In the genomic region with DNA sequence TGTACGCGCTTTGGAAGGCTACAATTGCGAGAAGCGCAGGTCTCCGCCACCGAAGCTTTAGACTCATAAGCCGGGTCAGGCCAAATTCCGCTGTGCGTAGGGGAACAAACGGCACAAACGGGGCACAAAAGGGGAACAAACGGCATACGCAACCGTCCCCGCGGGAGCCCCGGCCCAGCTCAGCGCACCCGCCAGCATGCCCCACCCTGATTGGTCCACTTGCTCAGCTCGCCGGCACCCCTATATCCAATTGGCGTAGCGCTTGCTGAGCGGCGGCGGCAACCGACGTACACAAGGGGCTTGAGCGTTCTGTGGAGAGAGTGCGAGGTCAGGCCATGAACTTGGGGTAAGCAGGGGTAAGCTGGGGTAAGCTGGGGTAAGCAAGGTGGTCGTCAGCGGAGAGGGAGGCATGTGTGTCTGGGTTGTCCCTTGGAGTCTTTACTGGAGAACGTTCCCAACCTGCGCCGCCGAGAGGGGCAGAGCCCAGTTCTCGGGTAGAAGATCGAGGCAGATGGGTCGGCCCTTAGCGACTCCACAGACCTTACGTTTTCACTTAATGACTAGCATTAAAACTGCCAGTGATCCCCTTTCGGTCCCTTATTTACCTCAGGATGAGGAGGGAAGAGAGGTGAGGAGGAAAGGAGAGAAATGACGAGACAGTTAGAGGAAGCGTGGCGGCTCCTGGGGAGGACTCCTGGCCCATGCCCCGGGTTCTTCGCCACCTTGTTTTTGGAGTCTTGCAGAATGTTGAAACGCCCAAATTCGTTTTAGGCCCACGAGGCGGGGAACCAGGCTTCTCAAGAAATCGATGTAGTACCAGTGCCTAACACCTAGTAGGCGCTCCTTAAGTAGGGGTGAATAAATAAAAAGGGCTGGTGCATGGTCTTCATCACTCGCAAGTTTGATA, we compare ENCODE assay signal across 1 cellular context.
TF ChIP-seq lines count a peak whose summit lies in the region.

A gene (plus strand): TSS at position 268 of the 907 bp plus-strand sequence. CDS start 68 bp downstream, at position 336.

TF ChIP-seq in HepG2, 621 proteins besides CTCF, POLR2A, EP300 and RAD21 (continued from another document and continues in another):
- TF ChIP-seq, protein P1, sequence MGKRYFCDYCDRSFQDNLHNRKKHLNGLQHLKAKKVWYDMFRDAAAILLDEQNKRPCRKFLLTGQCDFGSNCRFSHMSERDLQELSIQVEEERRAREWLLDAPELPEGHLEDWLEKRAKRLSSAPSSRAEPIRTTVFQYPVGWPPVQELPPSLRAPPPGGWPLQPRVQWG (CRISPR knock-in tag; IDR thresholded peaks at IDR 0.05; ENCODE audit: borderline replicate concordance, low read depth), result no peak
- TF ChIP-seq ZNF256 (CRISPR knock-in tag; conservative IDR thresholded peaks at IDR 0.05), result peak; percentile 53; the same call in 1 of the 2 replicates
- no peak for TF ChIP-seq ZNF446 (CRISPR knock-in tag; IDR thresholded peaks at IDR 0.05)
- TF ChIP-seq SMARCC2 (IDR thresholded peaks at IDR 0.05), result no peak
- TF ChIP-seq, protein P2, sequence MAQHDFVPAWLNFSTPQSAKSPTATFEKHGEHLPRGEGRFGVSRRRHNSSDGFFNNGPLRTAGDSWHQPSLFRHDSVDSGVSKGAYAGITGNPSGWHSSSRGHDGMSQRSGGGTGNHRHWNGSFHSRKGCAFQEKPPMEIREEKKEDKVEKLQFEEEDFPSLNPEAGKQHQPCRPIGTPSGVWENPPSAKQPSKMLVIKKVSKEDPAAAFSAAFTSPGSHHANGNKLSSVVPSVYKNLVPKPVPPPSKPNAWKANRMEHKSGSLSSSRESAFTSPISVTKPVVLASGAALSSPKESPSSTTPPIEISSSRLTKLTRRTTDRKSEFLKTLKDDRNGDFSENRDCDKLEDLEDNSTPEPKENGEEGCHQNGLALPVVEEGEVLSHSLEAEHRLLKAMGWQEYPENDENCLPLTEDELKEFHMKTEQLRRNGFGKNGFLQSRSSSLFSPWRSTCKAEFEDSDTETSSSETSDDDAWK (CRISPR knock-in tag; IDR thresholded peaks at IDR 0.05), result no peak
- no peak; the same call in 1 of the 2 replicates for TF ChIP-seq PITX1 (CRISPR knock-in tag; IDR thresholded peaks at IDR 0.05)
- TF ChIP-seq, protein P3, sequence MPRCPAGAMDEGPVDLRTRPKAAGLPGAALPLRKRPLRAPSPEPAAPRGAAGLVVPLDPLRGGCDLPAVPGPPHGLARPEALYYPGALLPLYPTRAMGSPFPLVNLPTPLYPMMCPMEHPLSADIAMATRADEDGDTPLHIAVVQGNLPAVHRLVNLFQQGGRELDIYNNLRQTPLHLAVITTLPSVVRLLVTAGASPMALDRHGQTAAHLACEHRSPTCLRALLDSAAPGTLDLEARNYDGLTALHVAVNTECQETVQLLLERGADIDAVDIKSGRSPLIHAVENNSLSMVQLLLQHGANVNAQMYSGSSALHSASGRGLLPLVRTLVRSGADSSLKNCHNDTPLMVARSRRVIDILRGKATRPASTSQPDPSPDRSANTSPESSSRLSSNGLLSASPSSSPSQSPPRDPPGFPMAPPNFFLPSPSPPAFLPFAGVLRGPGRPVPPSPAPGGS (CRISPR knock-in tag; IDR thresholded peaks at IDR 0.05), result peak; percentile 65; the same call in 1 of the 2 replicates
- no peak for TF ChIP-seq IKZF1 (IDR thresholded peaks at IDR 0.05)
- peak; percentile 92 for TF ChIP-seq POLR2AphosphoS5 (IDR thresholded peaks at IDR 0.05; ENCODE audit: low read depth, low read length)
- no peak; the same call in 1 of the 2 replicates for TF ChIP-seq ZNF607 (CRISPR knock-in tag; IDR thresholded peaks at IDR 0.05; ENCODE audit: borderline replicate concordance)
- TF ChIP-seq, protein P4, sequence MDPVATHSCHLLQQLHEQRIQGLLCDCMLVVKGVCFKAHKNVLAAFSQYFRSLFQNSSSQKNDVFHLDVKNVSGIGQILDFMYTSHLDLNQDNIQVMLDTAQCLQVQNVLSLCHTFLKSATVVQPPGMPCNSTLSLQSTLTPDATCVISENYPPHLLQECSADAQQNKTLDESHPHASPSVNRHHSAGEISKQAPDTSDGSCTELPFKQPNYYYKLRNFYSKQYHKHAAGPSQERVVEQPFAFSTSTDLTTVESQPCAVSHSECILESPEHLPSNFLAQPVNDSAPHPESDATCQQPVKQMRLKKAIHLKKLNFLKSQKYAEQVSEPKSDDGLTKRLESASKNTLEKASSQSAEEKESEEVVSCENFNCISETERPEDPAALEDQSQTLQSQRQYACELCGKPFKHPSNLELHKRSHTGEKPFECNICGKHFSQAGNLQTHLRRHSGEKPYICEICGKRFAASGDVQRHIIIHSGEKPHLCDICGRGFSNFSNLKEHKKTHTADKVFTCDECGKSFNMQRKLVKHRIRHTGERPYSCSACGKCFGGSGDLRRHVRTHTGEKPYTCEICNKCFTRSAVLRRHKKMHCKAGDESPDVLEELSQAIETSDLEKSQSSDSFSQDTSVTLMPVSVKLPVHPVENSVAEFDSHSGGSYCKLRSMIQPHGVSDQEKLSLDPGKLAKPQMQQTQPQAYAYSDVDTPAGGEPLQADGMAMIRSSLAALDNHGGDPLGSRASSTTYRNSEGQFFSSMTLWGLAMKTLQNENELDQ (CRISPR knock-in tag; IDR thresholded peaks at IDR 0.05; ENCODE audit: borderline replicate concordance), result no peak
- no peak for TF ChIP-seq HOXD1 (CRISPR knock-in tag; IDR thresholded peaks at IDR 0.05)
- TF ChIP-seq, protein P5, sequence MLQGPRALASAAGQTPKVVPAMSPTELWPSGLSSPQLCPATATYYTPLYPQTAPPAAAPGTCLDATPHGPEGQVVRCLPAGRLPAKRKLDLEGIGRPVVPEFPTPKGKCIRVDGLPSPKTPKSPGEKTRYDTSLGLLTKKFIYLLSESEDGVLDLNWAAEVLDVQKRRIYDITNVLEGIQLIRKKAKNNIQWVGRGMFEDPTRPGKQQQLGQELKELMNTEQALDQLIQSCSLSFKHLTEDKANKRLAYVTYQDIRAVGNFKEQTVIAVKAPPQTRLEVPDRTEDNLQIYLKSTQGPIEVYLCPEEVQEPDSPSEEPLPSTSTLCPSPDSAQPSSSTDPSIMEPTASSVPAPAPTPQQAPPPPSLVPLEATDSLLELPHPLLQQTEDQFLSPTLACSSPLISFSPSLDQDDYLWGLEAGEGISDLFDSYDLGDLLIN (CRISPR knock-in tag; IDR thresholded peaks at IDR 0.05; ENCODE audit: borderline replicate concordance), result no peak
- TF ChIP-seq, protein P6, sequence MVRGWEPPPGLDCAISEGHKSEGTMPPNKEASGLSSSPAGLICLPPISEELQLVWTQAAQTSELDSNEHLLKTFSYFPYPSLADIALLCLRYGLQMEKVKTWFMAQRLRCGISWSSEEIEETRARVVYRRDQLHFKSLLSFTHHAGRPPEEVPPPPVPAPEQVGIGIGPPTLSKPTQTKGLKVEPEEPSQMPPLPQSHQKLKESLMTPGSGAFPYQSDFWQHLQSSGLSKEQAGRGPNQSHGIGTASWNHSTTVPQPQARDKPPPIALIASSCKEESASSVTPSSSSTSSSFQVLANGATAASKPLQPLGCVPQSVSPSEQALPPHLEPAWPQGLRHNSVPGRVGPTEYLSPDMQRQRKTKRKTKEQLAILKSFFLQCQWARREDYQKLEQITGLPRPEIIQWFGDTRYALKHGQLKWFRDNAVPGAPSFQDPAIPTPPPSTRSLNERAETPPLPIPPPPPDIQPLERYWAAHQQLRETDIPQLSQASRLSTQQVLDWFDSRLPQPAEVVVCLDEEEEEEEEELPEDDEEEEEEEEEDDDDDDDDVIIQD (CRISPR knock-in tag; IDR thresholded peaks at IDR 0.05; ENCODE audit: low read depth), result no peak
- TF ChIP-seq, protein P7, sequence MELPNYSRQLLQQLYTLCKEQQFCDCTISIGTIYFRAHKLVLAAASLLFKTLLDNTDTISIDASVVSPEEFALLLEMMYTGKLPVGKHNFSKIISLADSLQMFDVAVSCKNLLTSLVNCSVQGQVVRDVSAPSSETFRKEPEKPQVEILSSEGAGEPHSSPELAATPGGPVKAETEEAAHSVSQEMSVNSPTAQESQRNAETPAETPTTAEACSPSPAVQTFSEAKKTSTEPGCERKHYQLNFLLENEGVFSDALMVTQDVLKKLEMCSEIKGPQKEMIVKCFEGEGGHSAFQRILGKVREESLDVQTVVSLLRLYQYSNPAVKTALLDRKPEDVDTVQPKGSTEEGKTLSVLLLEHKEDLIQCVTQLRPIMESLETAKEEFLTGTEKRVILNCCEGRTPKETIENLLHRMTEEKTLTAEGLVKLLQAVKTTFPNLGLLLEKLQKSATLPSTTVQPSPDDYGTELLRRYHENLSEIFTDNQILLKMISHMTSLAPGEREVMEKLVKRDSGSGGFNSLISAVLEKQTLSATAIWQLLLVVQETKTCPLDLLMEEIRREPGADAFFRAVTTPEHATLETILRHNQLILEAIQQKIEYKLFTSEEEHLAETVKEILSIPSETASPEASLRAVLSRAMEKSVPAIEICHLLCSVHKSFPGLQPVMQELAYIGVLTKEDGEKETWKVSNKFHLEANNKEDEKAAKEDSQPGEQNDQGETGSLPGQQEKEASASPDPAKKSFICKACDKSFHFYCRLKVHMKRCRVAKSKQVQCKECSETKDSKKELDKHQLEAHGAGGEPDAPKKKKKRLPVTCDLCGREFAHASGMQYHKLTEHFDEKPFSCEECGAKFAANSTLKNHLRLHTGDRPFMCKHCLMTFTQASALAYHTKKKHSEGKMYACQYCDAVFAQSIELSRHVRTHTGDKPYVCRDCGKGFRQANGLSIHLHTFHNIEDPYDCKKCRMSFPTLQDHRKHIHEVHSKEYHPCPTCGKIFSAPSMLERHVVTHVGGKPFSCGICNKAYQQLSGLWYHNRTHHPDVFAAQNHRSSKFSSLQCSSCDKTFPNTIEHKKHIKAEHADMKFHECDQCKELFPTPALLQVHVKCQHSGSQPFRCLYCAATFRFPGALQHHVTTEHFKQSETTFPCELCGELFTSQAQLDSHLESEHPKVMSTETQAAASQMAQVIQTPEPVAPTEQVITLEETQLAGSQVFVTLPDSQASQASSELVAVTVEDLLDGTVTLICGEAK (IDR thresholded peaks at IDR 0.05), result no peak
- TF ChIP-seq, protein P7 (CRISPR knock-in tag; IDR thresholded peaks at IDR 0.05), result peak; percentile 73; the same call in 1 of the 2 replicates
- TF ChIP-seq FOXM1 (CRISPR knock-in tag; IDR thresholded peaks at IDR 0.05), result no peak
- TF ChIP-seq ZNF33B (CRISPR knock-in tag; IDR thresholded peaks at IDR 0.05), result no peak
- TF ChIP-seq, protein P8, sequence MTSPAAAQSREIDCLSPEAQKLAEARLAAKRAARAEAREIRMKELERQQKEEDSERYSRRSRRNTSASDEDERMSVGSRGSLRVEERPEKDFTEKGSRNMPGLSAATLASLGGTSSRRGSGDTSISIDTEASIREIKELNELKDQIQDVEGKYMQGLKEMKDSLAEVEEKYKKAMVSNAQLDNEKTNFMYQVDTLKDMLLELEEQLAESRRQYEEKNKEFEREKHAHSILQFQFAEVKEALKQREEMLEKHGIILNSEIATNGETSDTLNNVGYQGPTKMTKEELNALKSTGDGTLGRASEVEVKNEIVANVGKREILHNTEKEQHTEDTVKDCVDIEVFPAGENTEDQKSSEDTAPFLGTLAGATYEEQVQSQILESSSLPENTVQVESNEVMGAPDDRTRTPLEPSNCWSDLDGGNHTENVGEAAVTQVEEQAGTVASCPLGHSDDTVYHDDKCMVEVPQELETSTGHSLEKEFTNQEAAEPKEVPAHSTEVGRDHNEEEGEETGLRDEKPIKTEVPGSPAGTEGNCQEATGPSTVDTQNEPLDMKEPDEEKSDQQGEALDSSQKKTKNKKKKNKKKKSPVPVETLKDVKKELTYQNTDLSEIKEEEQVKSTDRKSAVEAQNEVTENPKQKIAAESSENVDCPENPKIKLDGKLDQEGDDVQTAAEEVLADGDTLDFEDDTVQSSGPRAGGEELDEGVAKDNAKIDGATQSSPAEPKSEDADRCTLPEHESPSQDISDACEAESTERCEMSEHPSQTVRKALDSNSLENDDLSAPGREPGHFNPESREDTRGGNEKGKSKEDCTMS (CRISPR knock-in tag; conservative IDR thresholded peaks at IDR 0.05), result no peak
- TF ChIP-seq HIVEP1 (CRISPR knock-in tag; IDR thresholded peaks at IDR 0.05), result peak; percentile 90
- TF ChIP-seq KAT2B (IDR thresholded peaks at IDR 0.05; ENCODE audit: borderline replicate concordance, low read depth, low read length), result no peak
- TF ChIP-seq PLRG1 (conservative IDR thresholded peaks at IDR 0.05), result no peak
- no peak; the same call in 1 of the 2 replicates for TF ChIP-seq ZIK1 (CRISPR knock-in tag; IDR thresholded peaks at IDR 0.05; ENCODE audit: borderline replicate concordance, low read depth)
- no peak for TF ChIP-seq ZNF10 (CRISPR knock-in tag; IDR thresholded peaks at IDR 0.05; ENCODE audit: borderline replicate concordance, low read depth)
- no peak for TF ChIP-seq ELF1 (CRISPR knock-in tag; IDR thresholded peaks at IDR 0.05)
- TF ChIP-seq, protein P9, sequence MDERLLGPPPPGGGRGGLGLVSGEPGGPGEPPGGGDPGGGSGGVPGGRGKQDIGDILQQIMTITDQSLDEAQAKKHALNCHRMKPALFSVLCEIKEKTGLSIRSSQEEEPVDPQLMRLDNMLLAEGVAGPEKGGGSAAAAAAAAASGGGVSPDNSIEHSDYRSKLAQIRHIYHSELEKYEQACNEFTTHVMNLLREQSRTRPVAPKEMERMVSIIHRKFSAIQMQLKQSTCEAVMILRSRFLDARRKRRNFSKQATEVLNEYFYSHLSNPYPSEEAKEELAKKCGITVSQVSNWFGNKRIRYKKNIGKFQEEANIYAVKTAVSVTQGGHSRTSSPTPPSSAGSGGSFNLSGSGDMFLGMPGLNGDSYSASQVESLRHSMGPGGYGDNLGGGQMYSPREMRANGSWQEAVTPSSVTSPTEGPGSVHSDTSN (CRISPR knock-in tag; IDR thresholded peaks at IDR 0.05), result no peak
- TF ChIP-seq CREB1 (IDR thresholded peaks at IDR 0.05), result 0 out of 2 replicates have a peak, but pooled peaks have one; percentile 60
- TF ChIP-seq CREB1 (CRISPR knock-in tag; IDR thresholded peaks at IDR 0.05), result peak; percentile 17; the same call in 1 of the 2 replicates
- TF ChIP-seq ZNF251 (CRISPR knock-in tag; IDR thresholded peaks at IDR 0.05), result no peak
- no peak for TF ChIP-seq ZNF441 (CRISPR knock-in tag; IDR thresholded peaks at IDR 0.05; ENCODE audit: borderline replicate concordance)
- TF ChIP-seq ZNF589 (CRISPR knock-in tag; conservative IDR thresholded peaks at IDR 0.05), result no peak; the same call in 1 of the 2 replicates
- TF ChIP-seq SP4 (CRISPR knock-in tag; IDR thresholded peaks at IDR 0.05), result peak; percentile 75
- no peak for TF ChIP-seq PHF21A (CRISPR knock-in tag; IDR thresholded peaks at IDR 0.05)
